In genomic region chr16:21757080-21757671, GRCh38 we compare ENCODE assay signal across 8 cellular contexts.
DNase-seq lines count a peak whose midpoint lies in the region; ATAC-seq and TF ChIP-seq lines count a peak whose summit lies in the region.
"Not testable (repeated sequence)": the region's sequence is repeated elsewhere in the genome, so short reads cannot be mapped to it uniquely, and the experiment has no call there.

No MANE protein-coding gene starts in this region.

- not testable (repeated sequence) for DNase-seq in WTC11 (ENCODE audit: low spot score); chondrocyte (ENCODE audit: low spot score); lower lobe of right lung; thoracic aorta (ENCODE audit: low spot score)

- H3K27ac ChIP-seq in lower lobe of right lung, thoracic aorta: not testable (repeated sequence)

- H3K36me3 Mint-ChIP-seq in WTC11; chondrocyte (ENCODE audit: low read depth): not testable (repeated sequence)

- TF ChIP-seq CTCF in WTC11 (IDR thresholded peaks at IDR 0.05); lower lobe of right lung (IDR thresholded peaks at IDR 0.05); thoracic aorta (IDR thresholded peaks at IDR 0.05): not testable (repeated sequence)
- peak; percentile 26 for TF ChIP-seq CTCF in chondrocyte (IDR thresholded peaks at IDR 0.05)

- ATAC-seq in GM18867 (IDR thresholded peaks at IDR 0.05; ENCODE audit: unreplicated experiment) (peak; percentile 74), GM21390 (IDR thresholded peaks at IDR 0.05; ENCODE audit: unreplicated experiment) (peak; percentile 66), HG02759 (IDR thresholded peaks at IDR 0.05; ENCODE audit: unreplicated experiment) (peak; percentile 81), HG03175 (IDR thresholded peaks at IDR 0.05; ENCODE audit: unreplicated experiment) (peak; percentile 67), WTC11 (peak; percentile 92), lower lobe of right lung (peak; percentile 95 to 96), thoracic aorta (ENCODE audit: insufficient number of reproducible peaks, low FRiP score, low read depth) (peak; percentile 32)

- intact Hi-C loops in lower lobe of right lung (cut with DNase I): not testable (repeated sequence)

- POLR2A ChIA-PET in WTC11 (lab: Charles Lee): not testable (repeated sequence)

- not testable (repeated sequence) for H3K9me3 ChIP-seq in lower lobe of right lung, thoracic aorta

- H3K9me3 Mint-ChIP-seq in WTC11; chondrocyte (ENCODE audit: low read depth): not testable (repeated sequence)

- H3K4me1 ChIP-seq in lower lobe of right lung; thoracic aorta (ENCODE audit: control insufficient read depth in 1 of 2, low read depth in 2 of 2): not testable (repeated sequence)

- H3K4me3 ChIP-seq in lower lobe of right lung, thoracic aorta: not testable (repeated sequence)

- not testable (repeated sequence) for H3K4me3 Mint-ChIP-seq in WTC11; chondrocyte (ENCODE audit: unreplicated experiment)

- H3K36me3 ChIP-seq in lower lobe of right lung, thoracic aorta: not testable (repeated sequence)

- not testable (repeated sequence) for H3K27ac Mint-ChIP-seq in WTC11; chondrocyte (ENCODE audit: unreplicated experiment)

- H3K4me1 Mint-ChIP-seq in WTC11; chondrocyte (ENCODE audit: low read depth): not testable (repeated sequence)

- H3K27me3 Mint-ChIP-seq in WTC11 (ENCODE audit: low read depth): peaks cover 14% of the 10 kb centered on the region
- not testable (repeated sequence) for H3K27me3 Mint-ChIP-seq in chondrocyte (ENCODE audit: low read depth)

- not testable (repeated sequence) for H3K27me3 ChIP-seq in lower lobe of right lung (ENCODE audit: low read depth); thoracic aorta (replicated peaks; ENCODE audit: insufficient read depth)

- CTCF ChIA-PET in WTC11 (lab: Charles Lee): not testable (repeated sequence)

Comparison
In these comparisons a context has a peak if more than half of its experiments do, and no peak if none do; other contexts are left out.
1. ATAC-seq: peak in every context shown above with its lines; median percentile 96 in lower lobe of right lung; 92 in WTC11; 81 in HG02759; 74 in GM18867; 67 in HG03175; 66 in GM21390; 32 in thoracic aorta.